Comparison of ENCODE assay signal across 26 cellular contexts in the genomic region with DNA sequence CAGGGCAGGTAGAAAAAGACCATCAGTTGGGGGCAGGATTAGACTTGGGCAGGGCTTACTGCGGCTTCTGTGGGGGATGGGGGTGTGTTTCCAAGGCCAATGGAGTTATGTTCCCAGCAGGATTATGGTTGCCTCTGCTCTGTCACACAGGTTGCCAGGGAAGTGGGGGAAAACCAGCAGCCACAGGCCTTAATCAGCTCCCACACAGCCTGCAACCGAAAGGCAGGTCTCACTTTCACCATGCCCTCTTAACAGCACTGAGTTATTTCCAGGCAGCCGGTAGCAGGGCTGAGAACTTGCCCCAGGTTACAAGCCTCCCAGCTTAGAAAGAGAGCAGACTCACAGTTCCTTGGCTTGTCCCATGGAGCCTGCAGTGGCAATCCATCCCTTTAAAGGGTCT.
"Had no signal": no experiment of that assay in that cellular context is flagged by ENCODE, and none has a peak within 500 bp of the region (broad histone marks: within the 10 kb centered on the region; RNA-seq: fewer than 3 reads in every experiment).

No MANE protein-coding gene starts in this region.

- H3K4me2 ChIP-seq: smooth muscle cell had no signal

- H3K4me3 ChIP-seq: adrenal gland, cardiac muscle cell, colonic mucosa, right atrium auricular region, smooth muscle cell, stomach, thyroid gland, upper lobe of left lung had no signal

- H3K27ac ChIP-seq: adrenal gland, cardiac muscle cell, colonic mucosa, parathyroid adenoma, right atrium auricular region, stomach, thyroid gland, upper lobe of left lung, VCaP had no signal

- DNase-seq: activated CD4-positive, alpha-beta memory T cell treated with anti-CD3 and anti-CD28 coated beads for 36 hours; activated CD4-positive, alpha-beta T cell treated with anti-CD3 and anti-CD28 coated beads, Interleukin-2, amount 10 ng/mL, durations not matched to agents 24 days and 14 days; activated CD4-positive, CD25-positive, alpha-beta regulatory T cell treated with anti-CD3 and anti-CD28 coated beads, Interleukin-2, amount 50 U/mL, for 72 hours; activated CD8-positive, alpha-beta memory T cell treated with anti-CD3 and anti-CD28 coated beads, Interleukin-2, amount 50 U/mL, for 4 hours; activated effector memory CD4-positive, alpha-beta T cell treated with anti-CD3 and anti-CD28 coated beads, Interleukin-2, amount 50 U/mL, for 16 hours; activated naive CD4-positive, alpha-beta T cell treated with anti-CD3 and anti-CD28 coated beads for 36 hours; activated naive CD8-positive, alpha-beta T cell treated with anti-CD3 and anti-CD28 coated beads for 36 hours; activated T-cell treated with anti-CD3 and anti-CD28 coated beads, Interleukin-2, amount 50 U/mL, for 1 hour; adrenal gland; aorta; cerebellar nuclear complex; colonic mucosa; effector memory CD4-positive, alpha-beta T cell; left ventricle myocardium superior; naive B cell; occipital lobe; stimulated activated CD4-positive, alpha-beta T cell treated with anti-CD3 and anti-CD28 coated beads, Interleukin-1b, Interleukin-23, amount 100 ng/mL, for 48 hours; stimulated activated naive B cell treated with anti-CD40 and anti-IgM and Interleukin-4, amounts not matched to agents 10 μg/mL and 1 μg/mL and 100 μg/mL, for 72 hours; stomach; thyroid gland; upper lobe of left lung had no signal

- H3K4me1 ChIP-seq: adrenal gland, colonic mucosa, parathyroid adenoma, right atrium auricular region, stomach, thyroid gland, upper lobe of left lung had no signal

- H3K9me3 ChIP-seq: adrenal gland, colonic mucosa, right atrium auricular region, thyroid gland, upper lobe of left lung had no signal

- H3K27me3 ChIP-seq: adrenal gland, cardiac muscle cell, colonic mucosa, right atrium auricular region, stomach, thyroid gland, upper lobe of left lung had no signal

- ATAC-seq: left ventricle myocardium superior; stimulated activated naive B cell treated with anti-CD40 and anti-IgM and Interleukin-4, amounts not matched to agents 10 μg/mL and 1 μg/mL and 100 μg/mL, for 72 hours had no signal

- H3K79me2 ChIP-seq: parathyroid adenoma had no signal

- H3K9ac ChIP-seq: parathyroid adenoma had no signal

- H3K36me3 ChIP-seq: adrenal gland, cardiac muscle cell, colonic mucosa, right atrium auricular region, stomach, thyroid gland, upper lobe of left lung had no signal
